ENCODE assay signal across 29 cellular contexts in genomic region chr20:22512911-22513489, GRCh38.
DNase-seq lines count a peak whose midpoint lies in the region; ATAC-seq and TF ChIP-seq lines count a peak whose summit lies in the region.
"Had no signal": no experiment of that assay in that cellular context is flagged by ENCODE, and none has a peak within 500 bp of the region (broad histone marks: within the 10 kb centered on the region; RNA-seq: fewer than 3 reads in every experiment).

No MANE protein-coding gene starts in this region.

- no peaks in the 10 kb centered on the region for H3K27me3 Mint-ChIP-seq in Caco-2 (ENCODE audit: insufficient read depth, unreplicated experiment)
- H3K27me3 Mint-ChIP-seq: activated CD4-positive, alpha-beta T cell treated with anti-CD3 and anti-CD28 coated beads for 36 hours; activated naive CD8-positive, alpha-beta T cell treated with anti-CD3 and anti-CD28 coated beads for 36 hours; stimulated activated naive CD8-positive, alpha-beta T cell treated with anti-CD3 and anti-CD28 coated beads, Interleukin-15, Interleukin-2, amounts not matched to agents 100 ng/mL and 50 ng/mL, for 24 hours; T-helper 17 cell had no signal

- POLR2A ChIA-PET in Caco-2 (lab: Charles Lee), result interaction anchor here (0.6 to 3.7 kb wide), 9 partner anchors 9 to 845 kb away, joined by 3 to 62 read pairs (median 5); partner anchors contain the start of gene FOXA2

- no peak for TF ChIP-seq CTCF in Caco-2 (IDR thresholded peaks at IDR 0.05; ENCODE audit: insufficient read depth in 1 of 2, low read depth in 1 of 2, low read length in 1 of 2, severe bottlenecking in 1 of 2, unreplicated experiment in 1 of 2)
- TF ChIP-seq CTCF in body of pancreas (IDR thresholded peaks at IDR 0.05), result no peak
- no peak for TF ChIP-seq CTCF in mucosa of descending colon (IDR thresholded peaks at IDR 0.05)

- H3K9me3 Mint-ChIP-seq in Caco-2 (ENCODE audit: unreplicated experiment), result no peaks in the 10 kb centered on the region
- H3K9me3 Mint-ChIP-seq: activated naive CD8-positive, alpha-beta T cell treated with anti-CD3 and anti-CD28 coated beads for 36 hours; stimulated activated naive CD8-positive, alpha-beta T cell treated with anti-CD3 and anti-CD28 coated beads, Interleukin-15, Interleukin-2, amounts not matched to agents 100 ng/mL and 50 ng/mL, for 24 hours had no signal

- H3K4me3 ChIP-seq in Caco-2 (ENCODE audit: low read depth, low read length), result no peak overlapping the region
- H3K4me3 ChIP-seq in body of pancreas, result no peak overlapping the region
- no peak overlapping the region for H3K4me3 ChIP-seq in mucosa of descending colon
- H3K4me3 ChIP-seq: ascending aorta, gastrocnemius medialis, MG63, prostate gland had no signal

- 8 to 18% methylated on average over 1 of the region's 1 CpG for WGBS in body of pancreas, 2 donors

- H3K4me1 Mint-ChIP-seq in Caco-2 (ENCODE audit: low read depth, unreplicated experiment), result peaks cover 57% of the 10 kb centered on the region
- H3K4me1 Mint-ChIP-seq: activated CD4-positive, alpha-beta T cell treated with anti-CD3 and anti-CD28 coated beads for 36 hours; activated naive CD8-positive, alpha-beta T cell treated with anti-CD3 and anti-CD28 coated beads for 36 hours; T-helper 17 cell had no signal

- ATAC-seq in body of pancreas (no peak), mucosa of descending colon (peak; percentile 8), HG02610 (IDR thresholded peaks at IDR 0.05; ENCODE audit: unreplicated experiment) (no peak), HG02571 (IDR thresholded peaks at IDR 0.05; ENCODE audit: unreplicated experiment) (no peak)
- ATAC-seq: activated CD4-positive, alpha-beta T cell treated with anti-CD3 and anti-CD28 coated beads for 36 hours; gastrocnemius medialis; left cardiac atrium; SK-N-SH treated with all-trans-retinoic acid at 6 μM for 48 hours; T-helper 17 cell had no signal

- peak overlapping the region; percentile 75 to 84 (median 80) for H3K27ac ChIP-seq in body of pancreas
- H3K27ac ChIP-seq: ascending aorta, gastrocnemius medialis, neutrophil, prostate gland, RWPE1 had no signal

- H3K4me3 Mint-ChIP-seq in Caco-2 (ENCODE audit: unreplicated experiment), result peak overlapping the region; percentile 35
- H3K4me3 Mint-ChIP-seq: activated CD4-positive, alpha-beta T cell treated with anti-CD3 and anti-CD28 coated beads for 36 hours; activated naive CD8-positive, alpha-beta T cell treated with anti-CD3 and anti-CD28 coated beads for 36 hours; stimulated activated naive CD8-positive, alpha-beta T cell treated with anti-CD3 and anti-CD28 coated beads, Interleukin-15, Interleukin-2, amounts not matched to agents 100 ng/mL and 50 ng/mL, for 24 hours; T-helper 17 cell had no signal

- DNase-seq in Caco-2 (no peak), NCI-H1930 (lab: John Stamatoyannopoulos, UW) (peak; percentile 34 to 42), body of pancreas (no peak), mucosa of descending colon (no peak), amniotic stem cell (lab: John Stamatoyannopoulos, UW) (no peak)
- DNase-seq: activated CD4-positive, alpha-beta T cell treated with anti-CD3 and anti-CD28 coated beads for 36 hours; activated CD8-positive, alpha-beta memory T cell treated with anti-CD3 and anti-CD28 coated beads for 24 hours; activated effector memory CD4-positive, alpha-beta T cell treated with anti-CD3 and anti-CD28 coated beads, Interleukin-2, amount 50 U/mL, for 16 hours; activated naive CD8-positive, alpha-beta T cell treated with anti-CD3 and anti-CD28 coated beads for 36 hours; caudate nucleus; DMS79 treated with DMSO at 0.1 percent for 48 hours; gastrocnemius medialis; GF-D8; HCEC 1CT; hippocampal formation; KG1; left cardiac atrium; mesenchymal stem cell; MG63; NCI-H524 treated with DMSO at 0.1 percent for 48 hours; T-helper 17 cell had no signal

- CTCF ChIA-PET in Caco-2 (lab: Charles Lee), result interaction anchor here (0.8 to 2.3 kb wide), 9 partner anchors 11 to 174 kb away, joined by 3 to 27 read pairs (median 6); partner anchors contain the start of gene FOXA2

- H3K27me3 ChIP-seq in Caco-2 (replicated peaks; ENCODE audit: control insufficient read depth, insufficient read depth, low read length) (no peaks in the 10 kb centered on the region), body of pancreas (no peaks in the 10 kb centered on the region)
- H3K27me3 ChIP-seq: ascending aorta, gastrocnemius medialis, MG63 had no signal

- H3K36me3 Mint-ChIP-seq in Caco-2 (ENCODE audit: insufficient read depth, unreplicated experiment), result peaks cover 17% of the 10 kb centered on the region
- H3K36me3 Mint-ChIP-seq: activated naive CD8-positive, alpha-beta T cell treated with anti-CD3 and anti-CD28 coated beads for 36 hours had no signal

- no peaks in the 10 kb centered on the region for H3K36me3 ChIP-seq in Caco-2 (ENCODE audit: control insufficient read depth, insufficient read depth, low read length)
- no peaks in the 10 kb centered on the region for H3K36me3 ChIP-seq in body of pancreas (replicated peaks in 1 of 2; ENCODE audit: insufficient read depth in 1 of 2, low read depth in 2 of 2)
- H3K36me3 ChIP-seq in mucosa of descending colon (ENCODE audit: low read depth), result no peaks in the 10 kb centered on the region
- H3K36me3 ChIP-seq: ascending aorta, gastrocnemius medialis, MG63, neutrophil, prostate gland had no signal

- no TSS peak for BruUV-seq in Caco-2 (replicated peaks; lab: Mats Ljungman, UMichigan)

- TF ChIP-seq POLR2A in body of pancreas (IDR thresholded peaks at IDR 0.05), result no peak

- H3K4me1 ChIP-seq in Caco-2 (peaks cover 69% of the 10 kb centered on the region), body of pancreas (peaks cover 28% of the 10 kb centered on the region), mucosa of descending colon (ENCODE audit: low read depth) (peaks cover 8% of the 10 kb centered on the region)
- H3K4me1 ChIP-seq: ascending aorta, gastrocnemius medialis, prostate gland had no signal

- intact Hi-C loops in Caco-2 (cut with micrococcal nuclease; ENCODE audit: unreplicated experiment), result loop anchor here (1.0 kb wide), 7 partner anchors 11 to 167 kb away; partner anchors contain the start of gene FOXA2
- intact Hi-C loops in body of pancreas (cut with DNase I), result no loop called here
- intact Hi-C loops in mucosa of descending colon (cut with DNase I, micrococcal nuclease), result no loop called here

- no peaks in the 10 kb centered on the region for H3K9me3 ChIP-seq in Caco-2
- no peaks in the 10 kb centered on the region for H3K9me3 ChIP-seq in body of pancreas
- no peaks in the 10 kb centered on the region for H3K9me3 ChIP-seq in mucosa of descending colon
- H3K9me3 ChIP-seq: ascending aorta, gastrocnemius medialis, MG63, neutrophil, prostate gland had no signal

- peak overlapping the region; percentile 50 for H3K27ac Mint-ChIP-seq in Caco-2 (ENCODE audit: unreplicated experiment)
- H3K27ac Mint-ChIP-seq: activated CD4-positive, alpha-beta T cell treated with anti-CD3 and anti-CD28 coated beads for 36 hours; activated naive CD8-positive, alpha-beta T cell treated with anti-CD3 and anti-CD28 coated beads for 36 hours; stimulated activated naive CD8-positive, alpha-beta T cell treated with anti-CD3 and anti-CD28 coated beads, Interleukin-15, Interleukin-2, amounts not matched to agents 100 ng/mL and 50 ng/mL, for 24 hours; T-helper 17 cell had no signal

Comparison
In these comparisons a context has a peak if more than half of its experiments do, and no peak if none do; other contexts are left out.
1. DNase-seq: peak in NCI-H1930 (2 of 2); none in Caco-2 (0 of 2), body of pancreas (0 of 4), mucosa of descending colon (0 of 3) and amniotic stem cell (single experiment).